Comparison of ENCODE assay signal across 8 cellular contexts in the genomic region with DNA sequence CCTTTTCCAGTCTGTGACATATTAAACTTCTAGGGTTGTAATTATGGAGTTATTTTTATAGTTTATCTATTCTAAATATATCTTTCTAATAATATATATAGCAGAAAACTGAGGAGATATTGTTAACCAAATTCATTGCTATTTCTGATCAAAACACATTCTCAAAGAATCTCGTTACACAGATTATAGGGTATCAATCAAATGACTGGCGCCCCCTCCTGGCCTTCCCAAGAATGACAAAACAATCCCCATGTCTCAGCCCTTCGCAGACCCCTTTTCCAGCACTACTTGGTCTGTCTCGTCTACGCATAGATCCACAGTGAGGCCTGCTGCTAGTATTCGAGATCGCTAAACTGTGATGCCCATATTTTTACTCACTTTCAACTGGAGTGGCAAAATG.
DNase-seq lines count a peak whose midpoint lies in the region; ATAC-seq and TF ChIP-seq lines count a peak whose summit lies in the region.

No MANE protein-coding gene starts in this region.

- no peaks in the 10 kb centered on the region for H3K9me3 ChIP-seq in thyroid gland
- no peaks in the 10 kb centered on the region for H3K9me3 ChIP-seq in gastroesophageal sphincter

- H3K36me3 ChIP-seq in thyroid gland (no peaks in the 10 kb centered on the region), gastroesophageal sphincter (no peaks in the 10 kb centered on the region)

- H3K4me3 Mint-ChIP-seq in CD14-positive monocyte, result no peak overlapping the region
- no peak overlapping the region for H3K4me3 Mint-ChIP-seq in activated CD8-positive, alpha-beta memory T cell treated with anti-CD3 and anti-CD28 coated beads, Interleukin-2, amount 10 ng/mL, durations not matched to agents 7 days and 5 days

- no peak for TF ChIP-seq EP300 in gastroesophageal sphincter (IDR thresholded peaks at IDR 0.05)

- H3K27ac ChIP-seq in thyroid gland (no peak overlapping the region), gastroesophageal sphincter (no peak overlapping the region)

- TF ChIP-seq CTCF in CD14-positive monocyte (IDR thresholded peaks at IDR 0.05) (peak; percentile 55), thyroid gland (IDR thresholded peaks at IDR 0.05) (peak in 1 of 6 experiments; percentile 17), gastroesophageal sphincter (IDR thresholded peaks at IDR 0.05) (peak in 1 of 4 experiments; percentile 44)

- no peak overlapping the region for H3K27ac Mint-ChIP-seq in CD14-positive monocyte
- no peak overlapping the region for H3K27ac Mint-ChIP-seq in activated CD8-positive, alpha-beta memory T cell treated with anti-CD3 and anti-CD28 coated beads, Interleukin-2, amount 10 ng/mL, durations not matched to agents 7 days and 5 days

- ATAC-seq in activated CD8-positive, alpha-beta memory T cell treated with anti-CD3 and anti-CD28 coated beads, Interleukin-2, amount 10 ng/mL, durations not matched to agents 7 days and 5 days, result no peak
- ATAC-seq in HG03520 (IDR thresholded peaks at IDR 0.05; ENCODE audit: unreplicated experiment) (no peak), gastroesophageal sphincter (no peak)

- H3K4me1 Mint-ChIP-seq in CD14-positive monocyte, result no peaks in the 10 kb centered on the region
- no peaks in the 10 kb centered on the region for H3K4me1 Mint-ChIP-seq in activated CD8-positive, alpha-beta memory T cell treated with anti-CD3 and anti-CD28 coated beads, Interleukin-2, amount 10 ng/mL, durations not matched to agents 7 days and 5 days

- H3K4me3 ChIP-seq in thyroid gland (replicated peaks in 1 of 3), result no peak overlapping the region
- H3K4me3 ChIP-seq in gastroesophageal sphincter, result no peak overlapping the region

- peaks cover 0 to 2% (median 2%) of the 10 kb centered on the region in 3 donors for H3K27me3 Mint-ChIP-seq in CD14-positive monocyte (ENCODE audit: low read depth in 3 of 3)
- H3K27me3 Mint-ChIP-seq in activated CD8-positive, alpha-beta memory T cell treated with anti-CD3 and anti-CD28 coated beads, Interleukin-2, amount 10 ng/mL, durations not matched to agents 7 days and 5 days, result no peaks in the 10 kb centered on the region

- H3K27me3 ChIP-seq in thyroid gland, result no peaks in the 10 kb centered on the region
- no peaks in the 10 kb centered on the region for H3K27me3 ChIP-seq in gastroesophageal sphincter

- 45 to 57% methylated on average over 7 of the region's 7 CpGs for WGBS in thyroid gland, 2 donors
- WGBS in gastroesophageal sphincter (ENCODE audit: low coverage in 1 of 2), 2 donors, result 62 to 79% methylated on average over 7 of the region's 7 CpGs

- H3K4me1 ChIP-seq in thyroid gland (no peaks in the 10 kb centered on the region), gastroesophageal sphincter (no peaks in the 10 kb centered on the region)

- no peaks in the 10 kb centered on the region for H3K36me3 Mint-ChIP-seq in CD14-positive monocyte
- H3K36me3 Mint-ChIP-seq in activated CD8-positive, alpha-beta memory T cell treated with anti-CD3 and anti-CD28 coated beads, Interleukin-2, amount 10 ng/mL, durations not matched to agents 7 days and 5 days, result no peaks in the 10 kb centered on the region

- DNase-seq in CD14-positive monocyte (ENCODE audit: low spot score) (no peak), HT-29 (ENCODE audit: low spot score) (peak; percentile 49), iPS DF 4.7 (ENCODE audit: extremely low read depth, low spot score) (peak; percentile 5), thyroid gland (peak; percentile 1 to 3), foreskin melanocyte (no peak)
- DNase-seq in activated CD8-positive, alpha-beta memory T cell treated with anti-CD3 and anti-CD28 coated beads, Interleukin-2, amount 10 ng/mL, durations not matched to agents 7 days and 5 days, result peak; percentile 40

- no peak for TF ChIP-seq POLR2A in thyroid gland (IDR thresholded peaks at IDR 0.05)
- no peak for TF ChIP-seq POLR2A in gastroesophageal sphincter (IDR thresholded peaks at IDR 0.05)

- H3K9me3 Mint-ChIP-seq in CD14-positive monocyte, result no peaks in the 10 kb centered on the region
- H3K9me3 Mint-ChIP-seq in activated CD8-positive, alpha-beta memory T cell treated with anti-CD3 and anti-CD28 coated beads, Interleukin-2, amount 10 ng/mL, durations not matched to agents 7 days and 5 days (ENCODE audit: low read depth), result no peaks in the 10 kb centered on the region

- intact Hi-C loops in CD14-positive monocyte (cut with micrococcal nuclease), result no loop called here
- intact Hi-C loops in thyroid gland (cut with DNase I), result no loop called here

- CTCF ChIA-PET in activated CD8-positive, alpha-beta memory T cell treated with anti-CD3 and anti-CD28 coated beads, Interleukin-2, amount 10 ng/mL, durations not matched to agents 7 days and 5 days (lab: Charles Lee), result no interaction called here

Comparison
In these comparisons a context has a peak if more than half of its experiments do, and no peak if none do; other contexts are left out.
1. DNase-seq: peak in HT-29 (single experiment), activated CD8-positive, alpha-beta memory T cell treated with anti-CD3 and anti-CD28 coated beads, Interleukin-2, amount 10 ng/mL, durations not matched to agents 7 days and 5 days (single experiment), iPS DF 4.7 (single experiment) and thyroid gland (2 of 2); none in CD14-positive monocyte (single experiment) and foreskin melanocyte (single experiment).